28 cellular contexts compared by ENCODE assay signal in genomic region chr3:55064164-55064563, GRCh38.
"Had no signal": no experiment of that assay in that cellular context is flagged by ENCODE, and none has a peak within 500 bp of the region (broad histone marks: within the 10 kb centered on the region; RNA-seq: fewer than 3 reads in every experiment).

No MANE protein-coding gene starts in this region.

- H3K27me3 Mint-ChIP-seq: activated CD4-positive, alpha-beta memory T cell treated with anti-CD3 and anti-CD28 coated beads for 36 hours; activated CD4-positive, alpha-beta T cell treated with anti-CD3 and anti-CD28 coated beads for 36 hours; activated CD4-positive, alpha-beta T cell treated with anti-CD3 and anti-CD28 coated beads, Interleukin-2, amount 10 ng/mL, durations not matched to agents 24 days and 14 days; activated naive CD8-positive, alpha-beta T cell treated with anti-CD3 and anti-CD28 coated beads, Interleukin-2, amount 10 ng/mL, durations not matched to agents 7 days and 5 days; central memory CD8-positive, alpha-beta T cell; dendritic cell treated with granulocyte-macrophage colony-stimulating factor and Interleukin-4, amounts not matched to agents 40 ng/mL and 50 ng/mL, for 4 days had no signal

- DNase-seq: activated CD4-positive, alpha-beta memory T cell treated with anti-CD3 and anti-CD28 coated beads for 36 hours; activated CD4-positive, alpha-beta T cell treated with anti-CD3 and anti-CD28 coated beads for 36 hours; activated CD4-positive, alpha-beta T cell treated with anti-CD3 and anti-CD28 coated beads, Interleukin-2, amount 10 ng/mL, durations not matched to agents 24 days and 14 days; activated CD4-positive, CD25-positive, alpha-beta regulatory T cell; activated CD4-positive, CD25-positive, alpha-beta regulatory T cell treated with anti-CD3 and anti-CD28 coated beads, Interleukin-2, amount 50 U/mL, for 72 hours; activated CD8-positive, alpha-beta memory T cell treated with anti-CD3 and anti-CD28 coated beads, Interleukin-2, amount 50 U/mL, for 48 hours; activated effector memory CD4-positive, alpha-beta T cell treated with Interleukin-2 at 50 U/mL for 16 hours; activated gamma-delta T cell treated with Interleukin-2 at 50 U/mL for 16 hours; activated naive CD4-positive, alpha-beta T cell treated with anti-CD3 and anti-CD28 coated beads, Interleukin-2, amount 50 U/mL, for 16 hours; activated naive CD4-positive, alpha-beta T cell treated with Interleukin-2 at 50 U/mL for 16 hours; activated naive CD8-positive, alpha-beta T cell treated with anti-CD3 and anti-CD28 coated beads, Interleukin-2, amount 10 ng/mL, durations not matched to agents 7 days and 5 days; activated T-cell treated with anti-CD3 and anti-CD28 coated beads for 4 hours; activated T-cell treated with anti-CD3 and anti-CD28 coated beads, Interleukin-2, amount 50 U/mL, for 4 hours; amniotic stem cell; anterior cingulate cortex; brain microvascular endothelial cell; dorsolateral prefrontal cortex; effector memory CD4-positive, alpha-beta T cell; erythroblast; foreskin melanocyte; head of caudate nucleus; T-helper 2 cell had no signal

- H3K27me3 ChIP-seq: brain microvascular endothelial cell, dorsolateral prefrontal cortex, esophagus muscularis mucosa, gastroesophageal sphincter had no signal

- H3K9me3 ChIP-seq: esophagus muscularis mucosa, gastroesophageal sphincter had no signal

- H3K4me1 Mint-ChIP-seq: activated CD4-positive, alpha-beta T cell treated with anti-CD3 and anti-CD28 coated beads for 36 hours; activated CD4-positive, alpha-beta T cell treated with anti-CD3 and anti-CD28 coated beads, Interleukin-2, amount 10 ng/mL, durations not matched to agents 24 days and 14 days; activated naive CD8-positive, alpha-beta T cell treated with anti-CD3 and anti-CD28 coated beads, Interleukin-2, amount 10 ng/mL, durations not matched to agents 7 days and 5 days; activated T-helper 17 cell treated with anti-CD3 and anti-CD28 coated beads, Interleukin-2, amount 50 U/mL, for 72 hours; central memory CD8-positive, alpha-beta T cell had no signal

- H3K27ac Mint-ChIP-seq: activated CD4-positive, alpha-beta memory T cell treated with anti-CD3 and anti-CD28 coated beads for 36 hours; activated CD4-positive, alpha-beta T cell treated with anti-CD3 and anti-CD28 coated beads for 36 hours; activated CD4-positive, alpha-beta T cell treated with anti-CD3 and anti-CD28 coated beads, Interleukin-2, amount 10 ng/mL, durations not matched to agents 24 days and 14 days; activated naive CD8-positive, alpha-beta T cell treated with anti-CD3 and anti-CD28 coated beads, Interleukin-2, amount 10 ng/mL, durations not matched to agents 7 days and 5 days; activated T-helper 17 cell treated with anti-CD3 and anti-CD28 coated beads, Interleukin-2, amount 50 U/mL, for 72 hours; dendritic cell treated with granulocyte-macrophage colony-stimulating factor and Interleukin-4, amounts not matched to agents 40 ng/mL and 50 ng/mL, for 4 days had no signal

- H3K36me3 ChIP-seq: brain microvascular endothelial cell, esophagus muscularis mucosa, gastroesophageal sphincter had no signal

- H3K4me3 Mint-ChIP-seq: activated CD4-positive, alpha-beta memory T cell treated with anti-CD3 and anti-CD28 coated beads for 36 hours; activated CD4-positive, alpha-beta T cell treated with anti-CD3 and anti-CD28 coated beads for 36 hours; activated CD4-positive, alpha-beta T cell treated with anti-CD3 and anti-CD28 coated beads, Interleukin-2, amount 10 ng/mL, durations not matched to agents 24 days and 14 days; activated naive CD8-positive, alpha-beta T cell treated with anti-CD3 and anti-CD28 coated beads, Interleukin-2, amount 10 ng/mL, durations not matched to agents 7 days and 5 days; activated T-cell treated with anti-CD3 and anti-CD28 coated beads, Interleukin-2, amount 50 U/mL, for 4 hours; activated T-helper 17 cell treated with anti-CD3 and anti-CD28 coated beads, Interleukin-2, amount 50 U/mL, for 72 hours; central memory CD8-positive, alpha-beta T cell; dendritic cell treated with granulocyte-macrophage colony-stimulating factor and Interleukin-4, amounts not matched to agents 40 ng/mL and 50 ng/mL, for 4 days had no signal

- H3K9me3 Mint-ChIP-seq: activated CD4-positive, alpha-beta memory T cell treated with anti-CD3 and anti-CD28 coated beads for 36 hours; activated CD4-positive, alpha-beta T cell treated with anti-CD3 and anti-CD28 coated beads, Interleukin-2, amount 10 ng/mL, durations not matched to agents 24 days and 14 days; activated T-cell treated with anti-CD3 and anti-CD28 coated beads, Interleukin-2, amount 50 U/mL, for 4 hours; dendritic cell treated with granulocyte-macrophage colony-stimulating factor and Interleukin-4, amounts not matched to agents 40 ng/mL and 50 ng/mL, for 4 days had no signal

- H3K27ac ChIP-seq: brain microvascular endothelial cell, coronary artery, dorsolateral prefrontal cortex, esophagus muscularis mucosa, gastroesophageal sphincter had no signal

- H3K4me3 ChIP-seq: coronary artery, dorsolateral prefrontal cortex, esophagus muscularis mucosa, gastroesophageal sphincter had no signal

- ATAC-seq: activated CD4-positive, alpha-beta T cell treated with anti-CD3 and anti-CD28 coated beads for 36 hours; activated T-cell treated with anti-CD3 and anti-CD28 coated beads, Interleukin-2, amount 50 U/mL, for 4 hours; activated T-helper 17 cell treated with anti-CD3 and anti-CD28 coated beads, Interleukin-2, amount 50 U/mL, for 72 hours; gastroesophageal sphincter had no signal

- H3K36me3 Mint-ChIP-seq: activated CD4-positive, alpha-beta memory T cell treated with anti-CD3 and anti-CD28 coated beads for 36 hours; activated naive CD8-positive, alpha-beta T cell treated with anti-CD3 and anti-CD28 coated beads, Interleukin-2, amount 10 ng/mL, durations not matched to agents 7 days and 5 days had no signal
